Comparison of ENCODE assay signal across 23 cellular contexts in the genomic region with DNA sequence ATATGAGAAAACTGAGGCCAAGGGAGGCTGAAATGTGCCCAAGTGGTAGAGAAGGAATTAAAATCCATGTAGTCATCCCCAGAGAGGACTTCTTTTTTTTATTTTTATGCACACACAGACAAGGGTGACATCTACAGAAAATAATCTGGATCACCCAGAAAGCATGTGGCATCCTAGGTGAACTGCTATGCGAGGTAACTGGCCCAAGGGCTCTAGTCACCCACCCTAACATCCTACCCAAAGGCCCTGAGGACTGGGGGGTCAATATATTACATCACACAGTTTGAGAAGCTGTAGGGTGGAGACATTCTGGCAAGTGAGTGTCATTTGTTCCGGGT. TPM values are rescaled to one million over a fixed set of nuclear protein-coding genes. Genes with fewer than 3 reads are reported as not detected.
"Had no signal": no experiment of that assay in that cellular context is flagged by ENCODE, and none has a peak within 500 bp of the region (broad histone marks: within the 10 kb centered on the region; RNA-seq: fewer than 3 reads in every experiment).

No MANE protein-coding gene starts in this region.

- H3K27ac Mint-ChIP-seq: immature natural killer cell, memory B cell, natural killer cell had no signal

- DNase-seq: colonic mucosa; dorsolateral prefrontal cortex; effector CD8-positive, alpha-beta T cell; gastrocnemius medialis; immature natural killer cell; left cardiac atrium; left ventricle myocardium inferior; lower lobe of right lung; natural killer cell; nucleus accumbens; ovary; right cardiac atrium; stimulated activated CD4-positive, alpha-beta T cell treated with anti-CD3 and anti-CD28 coated beads, Interleukin-2, amount 100 ng/mL, for 48 hours; stimulated activated naive CD4-positive, alpha-beta T cell treated with Interleukin-2 at 50 U/mL for 16 hours; thyroid gland; upper lobe of left lung; uterus had no signal

- H3K4me3 Mint-ChIP-seq: immature natural killer cell, memory B cell, mesothelial cell of epicardium, natural killer cell, neural crest cell had no signal

- H3K4me1 Mint-ChIP-seq: neural crest cell had no signal

- H3K4me3 ChIP-seq: colonic mucosa, dorsolateral prefrontal cortex, esophagus muscularis mucosa, gastrocnemius medialis, left ventricle myocardium inferior, lower lobe of right lung, ovary, smooth muscle cell, suprapubic skin, thyroid gland, upper lobe of left lung, uterus had no signal

- H3K27ac ChIP-seq: colonic mucosa, dorsolateral prefrontal cortex, esophagus muscularis mucosa, gastrocnemius medialis, left ventricle myocardium inferior, lower lobe of right lung, ovary, suprapubic skin, thyroid gland, upper lobe of left lung, uterus had no signal

- ATAC-seq: gastrocnemius medialis, left cardiac atrium, natural killer cell, right cardiac atrium had no signal

- H3K36me3 Mint-ChIP-seq: immature natural killer cell, memory B cell, mesothelial cell of epicardium, natural killer cell had no signal

- H3K9me3 ChIP-seq: colonic mucosa, esophagus muscularis mucosa, gastrocnemius medialis, left ventricle myocardium inferior, lower lobe of right lung, ovary, suprapubic skin, thyroid gland, upper lobe of left lung, uterus had no signal

- H3K9me3 Mint-ChIP-seq: immature natural killer cell, memory B cell, mesothelial cell of epicardium, natural killer cell, neural crest cell had no signal

- H3K4me1 ChIP-seq: colonic mucosa, esophagus muscularis mucosa, gastrocnemius medialis, left ventricle myocardium inferior, lower lobe of right lung, suprapubic skin, thyroid gland, upper lobe of left lung, uterus had no signal

- H3K36me3 ChIP-seq: colonic mucosa, esophagus muscularis mucosa, gastrocnemius medialis, left ventricle myocardium inferior, lower lobe of right lung, ovary, suprapubic skin, thyroid gland, upper lobe of left lung, uterus had no signal

- H3K27me3 ChIP-seq: colonic mucosa, dorsolateral prefrontal cortex, esophagus muscularis mucosa, ovary, suprapubic skin, thyroid gland, upper lobe of left lung, uterus had no signal

RNA-seq across cellular contexts. Expression of gene TEX14, which starts 23.3 kb away (rescaled TPM):
- total RNA-seq: gastrocnemius medialis had no signal
